In genomic region chr4:49154308-49154707, GRCh38 we compare ENCODE assay signal across 8 cellular contexts.
DNase-seq lines count a peak whose midpoint lies in the region; ATAC-seq and TF ChIP-seq lines count a peak whose summit lies in the region.
"Not testable (repeated sequence)": the region's sequence is repeated elsewhere in the genome, so short reads cannot be mapped to it uniquely, and the experiment has no call there.

No MANE protein-coding gene starts in this region.

- H3K27ac Mint-ChIP-seq in activated CD8-positive, alpha-beta T cell treated with anti-CD3 and anti-CD28 coated beads, Interleukin-2, amount 10 ng/mL, durations not matched to agents 7 days and 5 days: not testable (repeated sequence)

- not testable (repeated sequence) for H3K4me3 ChIP-seq in psoas muscle

- H3K27me3 ChIP-seq in psoas muscle (ENCODE audit: insufficient read depth in 3 of 3, low read length in 2 of 3): not testable (repeated sequence)

- not testable (repeated sequence) for TF ChIP-seq CTCF in psoas muscle (IDR thresholded peaks at IDR 0.05)

- CTCF ChIA-PET in activated CD8-positive, alpha-beta T cell treated with anti-CD3 and anti-CD28 coated beads, Interleukin-2, amount 10 ng/mL, durations not matched to agents 7 days and 5 days (lab: Charles Lee): not testable (repeated sequence)

- not testable (repeated sequence) for DNase-seq in activated CD8-positive, alpha-beta T cell treated with anti-CD3 and anti-CD28 coated beads, Interleukin-2, amount 10 ng/mL, durations not matched to agents 7 days and 5 days; left cardiac atrium; psoas muscle

- H3K4me1 Mint-ChIP-seq in activated CD8-positive, alpha-beta T cell treated with anti-CD3 and anti-CD28 coated beads, Interleukin-2, amount 10 ng/mL, durations not matched to agents 7 days and 5 days (ENCODE audit: low read depth): not testable (repeated sequence)

- H3K27me3 Mint-ChIP-seq in activated CD8-positive, alpha-beta T cell treated with anti-CD3 and anti-CD28 coated beads, Interleukin-2, amount 10 ng/mL, durations not matched to agents 7 days and 5 days (ENCODE audit: low read depth): not testable (repeated sequence)

- H3K36me3 Mint-ChIP-seq in activated CD8-positive, alpha-beta T cell treated with anti-CD3 and anti-CD28 coated beads, Interleukin-2, amount 10 ng/mL, durations not matched to agents 7 days and 5 days (ENCODE audit: low read depth): peaks cover 47% of the 10 kb centered on the region

- not testable (repeated sequence) for H3K4me3 Mint-ChIP-seq in activated CD8-positive, alpha-beta T cell treated with anti-CD3 and anti-CD28 coated beads, Interleukin-2, amount 10 ng/mL, durations not matched to agents 7 days and 5 days

- peaks cover 14% of the 10 kb centered on the region for H3K9me3 ChIP-seq in psoas muscle

- ATAC-seq in GM18499 (IDR thresholded peaks at IDR 0.05; ENCODE audit: insufficient read depth, unreplicated experiment) (peak; percentile 50), GM19395 (IDR thresholded peaks at IDR 0.05; ENCODE audit: unreplicated experiment) (peak; percentile 79), GM21786 (IDR thresholded peaks at IDR 0.05; ENCODE audit: unreplicated experiment) (peak; percentile 64), HG03025 (IDR thresholded peaks at IDR 0.05; ENCODE audit: low FRiP score, unreplicated experiment) (peak; percentile 72), HG03460 (IDR thresholded peaks at IDR 0.05; ENCODE audit: unreplicated experiment) (peak; percentile 56), left cardiac atrium (peak; percentile 67 to 84), psoas muscle (peak; percentile 74 to 81 (median 78))
- peak; percentile 45 for ATAC-seq in activated CD8-positive, alpha-beta T cell treated with anti-CD3 and anti-CD28 coated beads, Interleukin-2, amount 10 ng/mL, durations not matched to agents 7 days and 5 days

- WGBS in psoas muscle, 3 donors: 66 to 67% (median 67%) methylated on average over 3 of the region's 3 CpGs

- not testable (repeated sequence) for H3K4me1 ChIP-seq in psoas muscle

- intact Hi-C loops in left cardiac atrium (cut with DNase I): loop anchor here in 1 of 2 donors (10.0 kb wide), 1 partner anchor 50 kb away; no protein-coding TSS in a partner anchor
- intact Hi-C loops in psoas muscle (cut with DNase I): not testable (repeated sequence)

- H3K9me3 Mint-ChIP-seq in activated CD8-positive, alpha-beta T cell treated with anti-CD3 and anti-CD28 coated beads, Interleukin-2, amount 10 ng/mL, durations not matched to agents 7 days and 5 days (ENCODE audit: insufficient read depth): peaks cover 32% of the 10 kb centered on the region

- POLR2A ChIA-PET in activated CD8-positive, alpha-beta T cell treated with anti-CD3 and anti-CD28 coated beads, Interleukin-2, amount 10 ng/mL, durations not matched to agents 7 days and 5 days (lab: Charles Lee): not testable (repeated sequence)

- H3K27ac ChIP-seq in psoas muscle: not testable (repeated sequence)

- H3K36me3 ChIP-seq in psoas muscle (ENCODE audit: insufficient read depth in 1 of 2, low read depth in 1 of 2): not testable (repeated sequence)
